20 cellular contexts compared by ENCODE assay signal in genomic region chr11:90805172-90805571, GRCh38.
A peak's percentile ranks its signal among the peaks of the same experiment; 100 is the strongest.
DNase-seq lines count a peak whose midpoint lies in the region; ATAC-seq and TF ChIP-seq lines count a peak whose summit lies in the region.
"Had no signal": no experiment of that assay in that cellular context is flagged by ENCODE, and none has a peak within 500 bp of the region (broad histone marks: within the 10 kb centered on the region; RNA-seq: fewer than 3 reads in every experiment).

No MANE protein-coding gene starts in this region.

- TF ChIP-seq CTCF in RWPE2 (IDR thresholded peaks at IDR 0.05; ENCODE audit: poor library complexity, severe bottlenecking), result no peak
- no peak for TF ChIP-seq CTCF in epithelial cell of esophagus (IDR thresholded peaks at IDR 0.05; ENCODE audit: insufficient read depth, low read depth, low read length, missing control alignments)

- no peaks in the 10 kb centered on the region for H3K36me3 ChIP-seq in RWPE2 (ENCODE audit: low read depth)

- H3K4me3 ChIP-seq in RWPE2 (ENCODE audit: severe bottlenecking) (no peak overlapping the region), epithelial cell of esophagus (ENCODE audit: low read length) (no peak overlapping the region)
- H3K4me3 ChIP-seq: PC-9, SK-N-MC had no signal

- no peaks in the 10 kb centered on the region for H3K27me3 ChIP-seq in RWPE2 (ENCODE audit: insufficient read depth, poor library complexity, severe bottlenecking)

- peaks cover 52% of the 10 kb centered on the region for H3K4me1 ChIP-seq in RWPE2 (ENCODE audit: insufficient read depth, poor library complexity, severe bottlenecking)

- DNase-seq in HS-5 (ENCODE audit: low read depth), result peak; percentile 11
- DNase-seq in RWPE2 (ENCODE audit: low spot score), result no peak
- peak; percentile 10 for DNase-seq in epithelial cell of esophagus (ENCODE audit: low read depth)
- peak; percentile 25 for DNase-seq in renal cortical epithelial cell (ENCODE audit: low read depth)
- no peak for DNase-seq in SK-N-DZ (ENCODE audit: low spot score)
- no peak for DNase-seq in DMS79 treated with DMSO at 0.1 percent for 48 hours (lab: John Stamatoyannopoulos, UW)
- DNase-seq in hypothalamus (lab: John Stamatoyannopoulos, UW), result no peak
- DNase-seq: ACHN; C1 segment of cervical spinal cord; CD8-positive, alpha-beta memory T cell; DMS79; H9; KG1; NCI-H1417 treated with DMSO at 0.1 percent for 48 hours; NCI-H187 treated with DMSO at 0.1 percent for 48 hours; NCI-H2227 treated with DMSO at 0.1 percent for 48 hours; NCI-H524 had no signal

- no peaks in the 10 kb centered on the region for H3K9me3 ChIP-seq in RWPE2 (ENCODE audit: severe bottlenecking)

- peak; percentile 69 for ATAC-seq in RWPE2 (ENCODE audit: low read depth)
- ATAC-seq: Right ventricle myocardium inferior had no signal

- H3K27ac ChIP-seq in RWPE2 (ENCODE audit: poor library complexity, severe bottlenecking), result peak overlapping the region; percentile 95
- H3K27ac ChIP-seq: PC-9, SK-N-MC had no signal

Comparison
In these comparisons a context has a peak if more than half of its experiments do, and no peak if none do; other contexts are left out.
1. DNase-seq: peak in HS-5 (single experiment), epithelial cell of esophagus (single experiment) and renal cortical epithelial cell (single experiment); none in RWPE2 (single experiment), SK-N-DZ (single experiment), DMS79 treated with DMSO at 0.1 percent for 48 hours (single experiment) and hypothalamus (0 of 51).